8 cellular contexts compared by ENCODE assay signal in genomic region chr10:136465-136762, GRCh38. TPM values are rescaled to one million over a fixed set of nuclear protein-coding genes. Genes with fewer than 3 reads are reported as not detected.
DNase-seq lines count a peak whose midpoint lies in the region; ATAC-seq and TF ChIP-seq lines count a peak whose summit lies in the region.

No MANE protein-coding gene starts in this region.

- no peak overlapping the region for H3K14ac ChIP-seq in trophoblast cell (ENCODE audit: low read length)

- H3K79me1 ChIP-seq in trophoblast cell (ENCODE audit: low read length), result peaks cover 15% of the 10 kb centered on the region

- peak overlapping the region; percentile 95 for H3K9ac ChIP-seq in trophoblast cell (ENCODE audit: low read length)

- H3K4ac ChIP-seq in trophoblast cell (ENCODE audit: low read depth, low read length), result peak overlapping the region; percentile 85

- H3K4me1 ChIP-seq in ACC112 (ENCODE audit: control insufficient read depth, insufficient read depth, low read length, unreplicated experiment) (peaks cover 41% of the 10 kb centered on the region), PC-9 (replicated peaks; ENCODE audit: insufficient read depth) (peaks cover 28% of the 10 kb centered on the region), esophagus squamous epithelium (peaks cover 13 to 65% (median 15%) of the 10 kb centered on the region in 3 donors), trophoblast cell (ENCODE audit: control insufficient read depth in 1 of 2, insufficient read depth in 2 of 2, low read length in 2 of 2) (peaks cover 8 to 17% of the 10 kb centered on the region in 2 experiments)

- no peak overlapping the region for H2BK12ac ChIP-seq in trophoblast cell (ENCODE audit: low read length)

- H3K36me3 ChIP-seq in ACC112 (ENCODE audit: insufficient read depth, low read length) (no peaks in the 10 kb centered on the region), PC-9 (ENCODE audit: low read depth) (no peaks in the 10 kb centered on the region), esophagus squamous epithelium (no peaks in the 10 kb centered on the region), trophoblast cell (ENCODE audit: control insufficient read depth in 1 of 2, insufficient read depth in 2 of 2, low read length in 2 of 2) (no peaks in the 10 kb centered on the region)

- peak overlapping the region; percentile 78 for H3K4me2 ChIP-seq in PC-9
- peak overlapping the region; percentile 85 for H3K4me2 ChIP-seq in trophoblast cell (ENCODE audit: low read length)

- peak overlapping the region; percentile 80; the same call in 1 of the 2 replicates for H3K27ac ChIP-seq in ACC112 (ENCODE audit: low read depth, low read length)
- no peak overlapping the region for H3K27ac ChIP-seq in PC-9
- peak overlapping the region; percentile 91 to 99 (median 98) for H3K27ac ChIP-seq in esophagus squamous epithelium
- H3K27ac ChIP-seq in trophoblast cell (ENCODE audit: low read depth, low read length), result no peak overlapping the region

- no peak overlapping the region for H4K91ac ChIP-seq in trophoblast cell (ENCODE audit: low read depth, low read length)

- no peak overlapping the region for H2BK5ac ChIP-seq in trophoblast cell (ENCODE audit: low read depth, low read length, poor library complexity)

- H4K12ac ChIP-seq in trophoblast cell (ENCODE audit: low read depth, low read length), result no peak overlapping the region

- no peak overlapping the region for H3K18ac ChIP-seq in trophoblast cell (ENCODE audit: low read length)

- peaks cover 78% of the 10 kb centered on the region for H3K79me2 ChIP-seq in ACC112 (ENCODE audit: control insufficient read depth, insufficient read depth, low read length, unreplicated experiment)
- H3K79me2 ChIP-seq in PC-9 (ENCODE audit: low read depth), result peaks cover 54% of the 10 kb centered on the region
- H3K79me2 ChIP-seq in trophoblast cell (ENCODE audit: control insufficient read depth, insufficient read depth, low read length, poor library complexity), result peaks cover 21% of the 10 kb centered on the region

- peak overlapping the region; percentile 97 for H3K4me3 ChIP-seq in ACC112 (ENCODE audit: low read depth, low read length)
- H3K4me3 ChIP-seq in PC-9, result peak overlapping the region; percentile 76
- H3K4me3 ChIP-seq in esophagus squamous epithelium, result peak overlapping the region; percentile 68 to 83 (median 77)
- H3K4me3 ChIP-seq in trophoblast cell (ENCODE audit: low read depth, low read length), result peak overlapping the region; percentile 86

- no peak overlapping the region for H2AK5ac ChIP-seq in trophoblast cell (ENCODE audit: low read length)

- H3K23ac ChIP-seq in trophoblast cell (ENCODE audit: low read length), result peak overlapping the region; percentile 50

- POLR2A ChIA-PET in PC-9 (lab: Charles Lee; ENCODE audit: unreplicated experiment), result interaction anchor here (0.6 kb wide), 1 partner anchor 63 kb away, joined by 3 read pairs; no protein-coding TSS in a partner anchor

- H3K27me3 ChIP-seq in ACC112 (ENCODE audit: insufficient read depth, low read length) (no peaks in the 10 kb centered on the region), PC-9 (ENCODE audit: insufficient read depth, low read depth) (no peaks in the 10 kb centered on the region), esophagus squamous epithelium (no peaks in the 10 kb centered on the region), trophoblast cell (ENCODE audit: insufficient read depth, low read length) (no peaks in the 10 kb centered on the region)

- H4K8ac ChIP-seq in trophoblast cell (ENCODE audit: low read depth, low read length), result no peak overlapping the region

- H3K9me3 ChIP-seq in PC-9 (ENCODE audit: insufficient read depth, low read depth) (no peaks in the 10 kb centered on the region), esophagus squamous epithelium (no peaks in the 10 kb centered on the region), trophoblast cell (ENCODE audit: insufficient read depth, low read depth, low read length) (no peaks in the 10 kb centered on the region)

- intact Hi-C loops in PC-9 (cut with micrococcal nuclease; ENCODE audit: unreplicated experiment) (no loop called here), esophagus squamous epithelium (cut with DNase I) (no loop called here), posterior cingulate gyrus (cut with DNase I) (no loop called here)

- no peak overlapping the region for H2BK120ac ChIP-seq in trophoblast cell (ENCODE audit: insufficient read depth, low read length, poor library complexity)

- ATAC-seq in GM21447 (IDR thresholded peaks at IDR 0.05; ENCODE audit: unreplicated experiment), result peak; percentile 21

- no peak for TF ChIP-seq POLR2A in esophagus squamous epithelium (IDR thresholded peaks at IDR 0.05)

- CTCF ChIA-PET in PC-9 (lab: Charles Lee), result interaction anchor here (0.9 kb wide), 1 partner anchor 60 kb away, joined by 3 read pairs; no protein-coding TSS in a partner anchor

- H4K20me1 ChIP-seq in PC-9 (ENCODE audit: insufficient read depth), result peaks cover 9% of the 10 kb centered on the region

- no peak for DNase-seq in PC-9
- no peak for DNase-seq in esophagus squamous epithelium (lab: John Stamatoyannopoulos, UW)
- no peak for DNase-seq in trophoblast cell
- no peak for DNase-seq in NCI-H524 treated with DMSO at 0.1 percent for 48 hours (lab: John Stamatoyannopoulos, UW)
- no peak for DNase-seq in posterior cingulate gyrus
- no peak for DNase-seq in RPMI8226

- H3F3A ChIP-seq in PC-9 (ENCODE audit: insufficient read depth, low read depth), result peaks cover 4% of the 10 kb centered on the region; the same call in 1 of the 2 replicates

- H3K9me2 ChIP-seq in PC-9 (ENCODE audit: insufficient read depth), result no peaks in the 10 kb centered on the region

- no peak for TF ChIP-seq CTCF in PC-9 (conservative IDR thresholded peaks at IDR 0.05)
- no peak for TF ChIP-seq CTCF in esophagus squamous epithelium (IDR thresholded peaks at IDR 0.05)

- WGBS in esophagus squamous epithelium, 2 donors, result 8 to 18% methylated on average over 3 to 10 of the region's 10 CpGs
- WGBS in trophoblast cell (ENCODE audit: extremely low coverage, insufficient coverage, insufficient read length), result no CpG with 5 or more reads among the region's 10 CpGs

- H2AFZ ChIP-seq in ACC112 (ENCODE audit: low read length, unreplicated experiment) (peak overlapping the region; percentile 41), PC-9 (0 out of 2 replicates have a peak overlapping the region, but pooled peaks have one; percentile 60), trophoblast cell (ENCODE audit: insufficient read depth, low read length, poor library complexity) (peak overlapping the region; percentile 69)

- TSS peak; percentile 17 for BruUV-seq in PC-9 (replicated peaks; lab: Mats Ljungman, UMichigan)

RNA-seq across cellular contexts. Expression of gene ZMYND11, which starts 1.2 kb away (rescaled TPM):
- total RNA-seq in PC-9 (2021) (51.7 and 54.0 TPM in 2 replicates), esophagus squamous epithelium (10 to 100 TPM; 22.9 to 67.9 (median 32.2) TPM)
- 26.0 and 27.2 TPM in 2 replicates for polyA plus RNA-seq in trophoblast cell (2013)

Comparison
In these comparisons a context has a peak if more than half of its experiments do, and no peak if none do; other contexts are left out.
1. H3K27ac ChIP-seq: peak in ACC112 (single experiment) and esophagus squamous epithelium (4 of 4); none in PC-9 (single experiment) and trophoblast cell (single experiment).
2. Peak in every context shown above with its lines, with median percentiles within 50 percentile points of each other: H2AFZ ChIP-seq and H3K4me3 ChIP-seq.